1 cellular context compared by ENCODE assay signal in the genomic region with DNA sequence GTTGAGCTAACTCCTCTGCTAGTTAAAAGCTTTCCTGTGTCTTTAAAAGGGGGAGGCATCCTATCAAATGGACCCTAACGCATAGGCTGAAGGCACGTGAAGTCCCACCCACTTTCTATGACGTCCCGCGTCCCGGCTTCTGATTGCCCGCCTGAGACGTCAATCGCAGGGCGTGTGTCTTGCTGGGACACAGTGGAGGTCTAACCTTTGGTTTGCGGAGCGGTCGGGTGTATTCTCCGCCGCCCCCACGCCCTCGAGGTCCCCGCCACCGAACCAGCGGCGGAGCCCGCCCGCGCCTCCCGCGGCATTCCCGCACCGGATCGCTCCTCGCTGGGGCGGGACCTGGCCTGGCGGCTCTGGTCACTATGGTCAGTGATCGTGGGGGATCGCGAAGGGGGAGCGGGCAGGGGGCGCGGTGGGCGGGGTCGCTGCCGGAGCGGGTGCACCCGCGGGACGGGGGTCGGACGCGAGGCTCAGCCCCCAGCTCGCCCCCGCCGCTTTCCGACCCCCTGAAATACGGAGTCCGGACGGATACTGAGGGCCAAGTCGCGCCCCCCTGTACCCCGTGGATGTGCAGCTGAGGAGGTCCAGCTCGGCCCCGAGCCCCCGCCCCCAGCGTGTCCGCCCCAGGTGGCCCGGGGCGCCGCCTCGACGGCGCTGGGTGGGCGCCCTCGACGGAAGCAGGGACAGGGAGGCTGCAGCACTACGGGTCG.
A peak's percentile ranks its signal among the peaks of the same experiment; 100 is the strongest.
TF ChIP-seq lines count a peak whose summit lies in the region.

A gene (plus strand): TSS at position 168 of the 713 bp plus-strand sequence. CDS start 198 bp downstream, at position 366.

TF ChIP-seq in HepG2, 621 proteins besides CTCF, POLR2A, EP300 and RAD21 (continued from another document and continues in another):
- TF ChIP-seq, protein P1, sequence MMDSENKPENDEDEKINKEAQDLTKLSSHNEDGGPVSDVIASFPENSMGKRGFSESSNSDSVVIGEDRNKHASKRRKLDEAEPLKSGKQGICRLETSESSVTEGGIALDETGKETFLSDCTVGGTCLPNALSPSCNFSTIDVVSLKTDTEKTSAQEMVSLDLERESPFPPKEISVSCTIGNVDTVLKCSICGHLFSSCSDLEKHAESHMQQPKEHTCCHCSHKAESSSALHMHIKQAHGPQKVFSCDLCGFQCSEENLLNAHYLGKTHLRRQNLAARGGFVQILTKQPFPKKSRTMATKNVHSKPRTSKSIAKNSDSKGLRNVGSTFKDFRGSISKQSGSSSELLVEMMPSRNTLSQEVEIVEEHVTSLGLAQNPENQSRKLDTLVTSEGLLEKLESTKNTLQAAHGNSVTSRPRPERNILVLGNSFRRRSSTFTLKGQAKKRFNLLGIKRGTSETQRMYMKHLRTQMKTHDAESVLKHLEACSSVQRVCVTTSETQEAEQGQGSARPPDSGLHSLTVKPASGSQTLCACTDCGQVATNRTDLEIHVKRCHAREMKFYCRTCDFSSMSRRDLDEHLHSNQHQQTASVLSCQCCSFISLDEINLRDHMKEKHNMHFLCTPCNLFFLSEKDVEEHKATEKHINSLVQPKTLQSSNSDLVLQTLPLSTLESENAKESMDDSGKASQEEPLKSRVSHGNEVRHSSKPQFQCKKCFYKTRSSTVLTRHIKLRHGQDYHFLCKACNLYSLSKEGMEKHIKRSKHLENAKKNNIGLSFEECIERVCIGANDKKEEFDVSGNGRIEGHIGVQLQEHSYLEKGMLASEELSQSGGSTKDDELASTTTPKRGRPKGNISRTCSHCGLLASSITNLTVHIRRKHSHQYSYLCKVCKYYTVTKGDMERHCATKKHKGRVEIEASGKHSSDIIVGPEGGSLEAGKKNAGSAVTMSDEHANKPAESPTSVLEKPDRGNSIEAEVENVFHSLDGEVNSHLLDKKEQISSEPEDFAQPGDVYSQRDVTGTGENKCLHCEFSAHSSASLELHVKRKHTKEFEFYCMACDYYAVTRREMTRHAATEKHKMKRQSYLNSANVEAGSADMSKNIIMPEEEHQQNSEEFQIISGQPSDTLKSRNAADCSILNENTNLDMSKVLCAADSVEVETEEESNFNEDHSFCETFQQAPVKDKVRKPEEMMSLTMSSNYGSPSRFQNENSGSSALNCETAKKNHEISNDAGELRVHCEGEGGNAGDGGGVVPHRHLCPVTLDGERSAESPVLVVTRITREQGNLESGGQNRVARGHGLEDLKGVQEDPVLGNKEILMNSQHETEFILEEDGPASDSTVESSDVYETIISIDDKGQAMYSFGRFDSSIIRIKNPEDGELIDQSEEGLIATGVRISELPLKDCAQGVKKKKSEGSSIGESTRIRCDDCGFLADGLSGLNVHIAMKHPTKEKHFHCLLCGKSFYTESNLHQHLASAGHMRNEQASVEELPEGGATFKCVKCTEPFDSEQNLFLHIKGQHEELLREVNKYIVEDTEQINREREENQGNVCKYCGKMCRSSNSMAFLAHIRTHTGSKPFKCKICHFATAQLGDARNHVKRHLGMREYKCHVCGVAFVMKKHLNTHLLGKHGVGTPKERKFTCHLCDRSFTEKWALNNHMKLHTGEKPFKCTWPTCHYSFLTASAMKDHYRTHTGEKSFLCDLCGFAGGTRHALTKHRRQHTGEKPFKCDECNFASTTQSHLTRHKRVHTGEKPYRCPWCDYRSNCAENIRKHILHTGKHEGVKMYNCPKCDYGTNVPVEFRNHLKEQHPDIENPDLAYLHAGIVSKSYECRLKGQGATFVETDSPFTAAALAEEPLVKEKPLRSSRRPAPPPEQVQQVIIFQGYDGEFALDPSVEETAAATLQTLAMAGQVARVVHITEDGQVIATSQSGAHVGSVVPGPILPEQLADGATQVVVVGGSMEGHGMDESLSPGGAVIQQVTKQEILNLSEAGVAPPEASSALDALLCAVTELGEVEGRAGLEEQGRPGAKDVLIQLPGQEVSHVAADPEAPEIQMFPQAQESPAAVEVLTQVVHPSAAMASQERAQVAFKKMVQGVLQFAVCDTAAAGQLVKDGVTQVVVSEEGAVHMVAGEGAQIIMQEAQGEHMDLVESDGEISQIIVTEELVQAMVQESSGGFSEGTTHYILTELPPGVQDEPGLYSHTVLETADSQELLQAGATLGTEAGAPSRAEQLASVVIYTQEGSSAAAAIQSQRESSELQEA (CRISPR knock-in tag; IDR thresholded peaks at IDR 0.05; ENCODE audit: not compliant biosample characterization), result no peak
- TF ChIP-seq FOXK1 (CRISPR knock-in tag; IDR thresholded peaks at IDR 0.05; ENCODE audit: borderline replicate concordance, low read depth) (peak; percentile 59; the same call in 1 of the 2 replicates), GFI1 (CRISPR knock-in tag; IDR thresholded peaks at IDR 0.05; ENCODE audit: borderline replicate concordance) (no peak), SP140L (CRISPR knock-in tag; IDR thresholded peaks at IDR 0.05; ENCODE audit: borderline replicate concordance) (no peak), SRF (IDR thresholded peaks at IDR 0.05; ENCODE audit: low read depth, low read length) (no peak), CHD2 (IDR thresholded peaks at IDR 0.05; ENCODE audit: low read depth, low read length) (no peak), ZBTB7B (CRISPR knock-in tag; IDR thresholded peaks at IDR 0.05) (peak; percentile 90), ZNF563 (CRISPR knock-in tag; IDR thresholded peaks at IDR 0.05) (0 out of 2 replicates have a peak, but pooled peaks have one; percentile 30), RXRB (CRISPR knock-in tag; IDR thresholded peaks at IDR 0.05; ENCODE audit: borderline replicate concordance) (peak; percentile 41), MIXL1 (CRISPR knock-in tag; IDR thresholded peaks at IDR 0.05) (peak; percentile 60; the same call in 1 of the 2 replicates), ZNF34 (CRISPR knock-in tag; IDR thresholded peaks at IDR 0.05; ENCODE audit: borderline replicate concordance) (0 out of 2 replicates have a peak, but pooled peaks have one; percentile 26), MXI1 (IDR thresholded peaks at IDR 0.05; ENCODE audit: borderline replicate concordance, low read depth, low read length) (0 out of 3 replicates have a peak, but pooled peaks have one; percentile 22), EED (CRISPR knock-in tag; IDR thresholded peaks at IDR 0.05) (no peak), ZNF484 (CRISPR knock-in tag; IDR thresholded peaks at IDR 0.05; ENCODE audit: borderline replicate concordance, low read depth) (no peak), ZMYM3 (CRISPR knock-in tag; IDR thresholded peaks at IDR 0.05) (peak; percentile 71), ZKSCAN8 (CRISPR knock-in tag; IDR thresholded peaks at IDR 0.05; ENCODE audit: borderline replicate concordance) (0 out of 2 replicates have a peak, but pooled peaks have one; percentile 14), ZSCAN20 (CRISPR knock-in tag; IDR thresholded peaks at IDR 0.05; ENCODE audit: borderline replicate concordance) (no peak), HNRNPLL (IDR thresholded peaks at IDR 0.05; ENCODE audit: low read depth, low read length, poor library complexity, severe bottlenecking) (peak; percentile 35), U2AF1 (optimal IDR thresholded peaks at IDR 0.05; ENCODE audit: low read depth, low read length) (no peak), FOXK2 (IDR thresholded peaks at IDR 0.05) (no peak)
- TF ChIP-seq, protein P2, sequence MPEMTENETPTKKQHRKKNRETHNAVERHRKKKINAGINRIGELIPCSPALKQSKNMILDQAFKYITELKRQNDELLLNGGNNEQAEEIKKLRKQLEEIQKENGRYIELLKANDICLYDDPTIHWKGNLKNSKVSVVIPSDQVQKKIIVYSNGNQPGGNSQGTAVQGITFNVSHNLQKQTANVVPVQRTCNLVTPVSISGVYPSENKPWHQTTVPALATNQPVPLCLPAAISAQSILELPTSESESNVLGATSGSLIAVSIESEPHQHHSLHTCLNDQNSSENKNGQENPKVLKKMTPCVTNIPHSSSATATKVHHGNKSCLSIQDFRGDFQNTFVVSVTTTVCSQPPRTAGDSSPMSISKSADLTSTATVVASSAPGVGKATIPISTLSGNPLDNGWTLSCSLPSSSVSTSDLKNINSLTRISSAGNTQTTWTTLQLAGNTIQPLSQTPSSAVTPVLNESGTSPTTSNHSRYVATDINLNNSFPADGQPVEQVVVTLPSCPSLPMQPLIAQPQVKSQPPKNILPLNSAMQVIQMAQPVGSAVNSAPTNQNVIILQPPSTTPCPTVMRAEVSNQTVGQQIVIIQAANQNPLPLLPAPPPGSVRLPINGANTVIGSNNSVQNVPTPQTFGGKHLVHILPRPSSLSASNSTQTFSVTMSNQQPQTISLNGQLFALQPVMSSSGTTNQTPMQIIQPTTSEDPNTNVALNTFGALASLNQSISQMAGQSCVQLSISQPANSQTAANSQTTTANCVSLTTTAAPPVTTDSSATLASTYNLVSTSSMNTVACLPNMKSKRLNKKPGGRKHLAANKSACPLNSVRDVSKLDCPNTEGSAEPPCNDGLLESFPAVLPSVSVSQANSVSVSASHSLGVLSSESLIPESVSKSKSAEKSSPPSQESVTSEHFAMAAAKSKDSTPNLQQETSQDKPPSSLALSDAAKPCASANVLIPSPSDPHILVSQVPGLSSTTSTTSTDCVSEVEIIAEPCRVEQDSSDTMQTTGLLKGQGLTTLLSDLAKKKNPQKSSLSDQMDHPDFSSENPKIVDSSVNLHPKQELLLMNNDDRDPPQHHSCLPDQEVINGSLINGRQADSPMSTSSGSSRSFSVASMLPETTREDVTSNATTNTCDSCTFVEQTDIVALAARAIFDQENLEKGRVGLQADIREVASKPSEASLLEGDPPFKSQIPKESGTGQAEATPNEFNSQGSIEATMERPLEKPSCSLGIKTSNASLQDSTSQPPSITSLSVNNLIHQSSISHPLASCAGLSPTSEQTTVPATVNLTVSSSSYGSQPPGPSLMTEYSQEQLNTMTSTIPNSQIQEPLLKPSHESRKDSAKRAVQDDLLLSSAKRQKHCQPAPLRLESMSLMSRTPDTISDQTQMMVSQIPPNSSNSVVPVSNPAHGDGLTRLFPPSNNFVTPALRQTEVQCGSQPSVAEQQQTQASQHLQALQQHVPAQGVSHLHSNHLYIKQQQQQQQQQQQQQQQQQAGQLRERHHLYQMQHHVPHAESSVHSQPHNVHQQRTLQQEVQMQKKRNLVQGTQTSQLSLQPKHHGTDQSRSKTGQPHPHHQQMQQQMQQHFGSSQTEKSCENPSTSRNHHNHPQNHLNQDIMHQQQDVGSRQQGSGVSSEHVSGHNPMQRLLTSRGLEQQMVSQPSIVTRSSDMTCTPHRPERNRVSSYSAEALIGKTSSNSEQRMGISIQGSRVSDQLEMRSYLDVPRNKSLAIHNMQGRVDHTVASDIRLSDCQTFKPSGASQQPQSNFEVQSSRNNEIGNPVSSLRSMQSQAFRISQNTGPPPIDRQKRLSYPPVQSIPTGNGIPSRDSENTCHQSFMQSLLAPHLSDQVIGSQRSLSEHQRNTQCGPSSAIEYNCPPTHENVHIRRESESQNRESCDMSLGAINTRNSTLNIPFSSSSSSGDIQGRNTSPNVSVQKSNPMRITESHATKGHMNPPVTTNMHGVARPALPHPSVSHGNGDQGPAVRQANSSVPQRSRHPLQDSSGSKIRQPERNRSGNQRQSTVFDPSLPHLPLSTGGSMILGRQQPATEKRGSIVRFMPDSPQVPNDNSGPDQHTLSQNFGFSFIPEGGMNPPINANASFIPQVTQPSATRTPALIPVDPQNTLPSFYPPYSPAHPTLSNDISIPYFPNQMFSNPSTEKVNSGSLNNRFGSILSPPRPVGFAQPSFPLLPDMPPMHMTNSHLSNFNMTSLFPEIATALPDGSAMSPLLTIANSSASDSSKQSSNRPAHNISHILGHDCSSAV (CRISPR knock-in tag; IDR thresholded peaks at IDR 0.05; ENCODE audit: borderline replicate concordance), result no peak
- TF ChIP-seq, protein P3, sequence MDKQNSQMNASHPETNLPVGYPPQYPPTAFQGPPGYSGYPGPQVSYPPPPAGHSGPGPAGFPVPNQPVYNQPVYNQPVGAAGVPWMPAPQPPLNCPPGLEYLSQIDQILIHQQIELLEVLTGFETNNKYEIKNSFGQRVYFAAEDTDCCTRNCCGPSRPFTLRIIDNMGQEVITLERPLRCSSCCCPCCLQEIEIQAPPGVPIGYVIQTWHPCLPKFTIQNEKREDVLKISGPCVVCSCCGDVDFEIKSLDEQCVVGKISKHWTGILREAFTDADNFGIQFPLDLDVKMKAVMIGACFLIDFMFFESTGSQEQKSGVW (CRISPR knock-in tag; IDR thresholded peaks at IDR 0.05; ENCODE audit: borderline replicate concordance), result no peak
- TF ChIP-seq, protein P4, sequence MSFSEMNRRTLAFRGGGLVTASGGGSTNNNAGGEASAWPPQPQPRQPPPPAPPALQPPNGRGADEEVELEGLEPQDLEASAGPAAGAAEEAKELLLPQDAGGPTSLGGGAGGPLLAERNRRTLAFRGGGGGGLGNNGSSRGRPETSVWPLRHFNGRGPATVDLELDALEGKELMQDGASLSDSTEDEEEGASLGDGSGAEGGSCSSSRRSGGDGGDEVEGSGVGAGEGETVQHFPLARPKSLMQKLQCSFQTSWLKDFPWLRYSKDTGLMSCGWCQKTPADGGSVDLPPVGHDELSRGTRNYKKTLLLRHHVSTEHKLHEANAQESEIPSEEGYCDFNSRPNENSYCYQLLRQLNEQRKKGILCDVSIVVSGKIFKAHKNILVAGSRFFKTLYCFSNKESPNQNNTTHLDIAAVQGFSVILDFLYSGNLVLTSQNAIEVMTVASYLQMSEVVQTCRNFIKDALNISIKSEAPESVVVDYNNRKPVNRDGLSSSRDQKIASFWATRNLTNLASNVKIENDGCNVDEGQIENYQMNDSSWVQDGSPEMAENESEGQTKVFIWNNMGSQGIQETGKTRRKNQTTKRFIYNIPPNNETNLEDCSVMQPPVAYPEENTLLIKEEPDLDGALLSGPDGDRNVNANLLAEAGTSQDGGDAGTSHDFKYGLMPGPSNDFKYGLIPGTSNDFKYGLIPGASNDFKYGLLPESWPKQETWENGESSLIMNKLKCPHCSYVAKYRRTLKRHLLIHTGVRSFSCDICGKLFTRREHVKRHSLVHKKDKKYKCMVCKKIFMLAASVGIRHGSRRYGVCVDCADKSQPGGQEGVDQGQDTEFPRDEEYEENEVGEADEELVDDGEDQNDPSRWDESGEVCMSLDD (CRISPR knock-in tag; IDR thresholded peaks at IDR 0.05; ENCODE audit: borderline replicate concordance), result no peak
- TF ChIP-seq, protein P5, sequence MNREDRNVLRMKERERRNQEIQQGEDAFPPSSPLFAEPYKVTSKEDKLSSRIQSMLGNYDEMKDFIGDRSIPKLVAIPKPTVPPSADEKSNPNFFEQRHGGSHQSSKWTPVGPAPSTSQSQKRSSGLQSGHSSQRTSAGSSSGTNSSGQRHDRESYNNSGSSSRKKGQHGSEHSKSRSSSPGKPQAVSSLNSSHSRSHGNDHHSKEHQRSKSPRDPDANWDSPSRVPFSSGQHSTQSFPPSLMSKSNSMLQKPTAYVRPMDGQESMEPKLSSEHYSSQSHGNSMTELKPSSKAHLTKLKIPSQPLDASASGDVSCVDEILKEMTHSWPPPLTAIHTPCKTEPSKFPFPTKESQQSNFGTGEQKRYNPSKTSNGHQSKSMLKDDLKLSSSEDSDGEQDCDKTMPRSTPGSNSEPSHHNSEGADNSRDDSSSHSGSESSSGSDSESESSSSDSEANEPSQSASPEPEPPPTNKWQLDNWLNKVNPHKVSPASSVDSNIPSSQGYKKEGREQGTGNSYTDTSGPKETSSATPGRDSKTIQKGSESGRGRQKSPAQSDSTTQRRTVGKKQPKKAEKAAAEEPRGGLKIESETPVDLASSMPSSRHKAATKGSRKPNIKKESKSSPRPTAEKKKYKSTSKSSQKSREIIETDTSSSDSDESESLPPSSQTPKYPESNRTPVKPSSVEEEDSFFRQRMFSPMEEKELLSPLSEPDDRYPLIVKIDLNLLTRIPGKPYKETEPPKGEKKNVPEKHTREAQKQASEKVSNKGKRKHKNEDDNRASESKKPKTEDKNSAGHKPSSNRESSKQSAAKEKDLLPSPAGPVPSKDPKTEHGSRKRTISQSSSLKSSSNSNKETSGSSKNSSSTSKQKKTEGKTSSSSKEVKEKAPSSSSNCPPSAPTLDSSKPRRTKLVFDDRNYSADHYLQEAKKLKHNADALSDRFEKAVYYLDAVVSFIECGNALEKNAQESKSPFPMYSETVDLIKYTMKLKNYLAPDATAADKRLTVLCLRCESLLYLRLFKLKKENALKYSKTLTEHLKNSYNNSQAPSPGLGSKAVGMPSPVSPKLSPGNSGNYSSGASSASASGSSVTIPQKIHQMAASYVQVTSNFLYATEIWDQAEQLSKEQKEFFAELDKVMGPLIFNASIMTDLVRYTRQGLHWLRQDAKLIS (CRISPR knock-in tag; IDR thresholded peaks at IDR 0.05), result 0 out of 2 replicates have a peak, but pooled peaks have one; percentile 35
